11 cellular contexts compared by ENCODE assay signal in the genomic region with DNA sequence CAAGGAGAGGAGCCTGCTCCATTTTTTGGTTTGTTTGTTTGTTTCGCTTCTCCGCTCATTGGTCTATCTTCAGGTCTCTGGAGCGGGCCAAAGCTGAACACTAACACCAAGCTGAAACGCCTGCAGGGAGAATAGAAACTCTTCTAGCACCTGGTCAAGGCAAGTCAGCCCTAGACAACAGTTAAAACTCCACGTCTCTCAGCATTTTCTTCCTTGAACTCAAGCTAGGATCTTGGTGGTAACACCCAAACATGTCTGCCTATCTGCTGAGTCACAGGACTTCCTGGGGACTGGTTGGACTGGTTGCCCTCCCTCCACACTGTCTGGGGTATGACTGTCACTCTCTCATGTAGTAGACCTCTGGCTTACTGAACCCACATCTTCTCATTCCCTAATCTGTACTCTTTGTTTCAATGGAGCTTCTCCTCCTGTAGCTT. TPM values are rescaled to one million over a fixed set of nuclear protein-coding genes. Genes with fewer than 3 reads are reported as not detected.
DNase-seq lines count a peak whose midpoint lies in the region; ATAC-seq, FAIRE-seq and TF ChIP-seq lines count a peak whose summit lies in the region.
"Had no signal": no experiment of that assay in that cellular context is flagged by ENCODE, and none has a peak within 500 bp of the region (broad histone marks: within the 10 kb centered on the region; RNA-seq: fewer than 3 reads in every experiment).

No MANE protein-coding gene starts in this region.

- no peaks in the 10 kb centered on the region for H3K9me3 ChIP-seq in PC-3 (ENCODE audit: low read length)
- H3K9me3 ChIP-seq in esophagus squamous epithelium: no peaks in the 10 kb centered on the region
- no peaks in the 10 kb centered on the region for H3K9me3 ChIP-seq in smooth muscle cell (replicated peaks; ENCODE audit: low read depth)
- no peaks in the 10 kb centered on the region for H3K9me3 ChIP-seq in kidney (ENCODE audit: control insufficient read depth in 1 of 2, low read length in 2 of 2)
- no peaks in the 10 kb centered on the region for H3K9me3 ChIP-seq in A673 (ENCODE audit: low read depth, low read length, poor library complexity, severe bottlenecking)

- H2AFZ ChIP-seq in PC-3 (ENCODE audit: low read length) (peak overlapping the region; percentile 76), smooth muscle cell (ENCODE audit: low read depth) (peak overlapping the region; percentile 78)

- H3K9me3 Mint-ChIP-seq in activated CD8-positive, alpha-beta memory T cell treated with anti-CD3 and anti-CD28 coated beads, Interleukin-2, amount 10 ng/mL, durations not matched to agents 7 days and 5 days (ENCODE audit: low read depth): no peaks in the 10 kb centered on the region

- no peaks in the 10 kb centered on the region for H3F3A ChIP-seq in PC-3 (ENCODE audit: low read length, unreplicated experiment)
- H3F3A ChIP-seq in smooth muscle cell (ENCODE audit: low read depth): peaks cover 8% of the 10 kb centered on the region

- no peak for TF ChIP-seq POLR2A in esophagus squamous epithelium (IDR thresholded peaks at IDR 0.05)

- CTCF ChIA-PET in activated CD8-positive, alpha-beta memory T cell treated with anti-CD3 and anti-CD28 coated beads, Interleukin-2, amount 10 ng/mL, durations not matched to agents 7 days and 5 days (lab: Charles Lee): interaction anchor here (1.0 to 3.8 kb wide), 3 partner anchors 13 to 128 kb away, joined by 3 to 34 read pairs (median 3); no protein-coding TSS in a partner anchor
- CTCF ChIA-PET in PC-3 (lab: Charles Lee) (interaction anchor here (0.8 kb wide), 1 partner anchor 13 kb away, joined by 4 read pairs; no protein-coding TSS in a partner anchor), A673 (lab: Charles Lee) (no interaction called here)

- TF ChIP-seq CTCF in PC-3 (conservative IDR thresholded peaks at IDR 0.05; ENCODE audit: low read depth, low read length) (no peak), esophagus squamous epithelium (IDR thresholded peaks at IDR 0.05) (no peak), smooth muscle cell (IDR thresholded peaks at IDR 0.05; ENCODE audit: borderline replicate concordance, insufficient read depth, poor library complexity, severe bottlenecking) (no peak), kidney (IDR thresholded peaks at IDR 0.05; ENCODE audit: borderline replicate concordance, extremely low read depth, insufficient read depth) (no peak), A673 (conservative IDR thresholded peaks at IDR 0.05; ENCODE audit: low read depth, low read length) (no peak)

- H3K36me3 Mint-ChIP-seq in activated CD8-positive, alpha-beta memory T cell treated with anti-CD3 and anti-CD28 coated beads, Interleukin-2, amount 10 ng/mL, durations not matched to agents 7 days and 5 days: no peaks in the 10 kb centered on the region

- ATAC-seq in activated CD8-positive, alpha-beta memory T cell treated with anti-CD3 and anti-CD28 coated beads, Interleukin-2, amount 10 ng/mL, durations not matched to agents 7 days and 5 days: peak; percentile 76
- peak; percentile 92 for ATAC-seq in PC-3
- no peak for ATAC-seq in HG03095 (IDR thresholded peaks at IDR 0.05; ENCODE audit: unreplicated experiment)

- H3K27me3 Mint-ChIP-seq in activated CD8-positive, alpha-beta memory T cell treated with anti-CD3 and anti-CD28 coated beads, Interleukin-2, amount 10 ng/mL, durations not matched to agents 7 days and 5 days: peaks cover 10% of the 10 kb centered on the region

- BruUV-seq in PC-3 (replicated peaks; lab: Mats Ljungman, UMichigan) (no TSS peak), A673 (replicated peaks; lab: Mats Ljungman, UMichigan) (no TSS peak)

- 51 to 60% methylated on average over 5 of the region's 5 CpGs for WGBS in esophagus squamous epithelium, 2 donors
- 71% methylated on average over 5 of the region's 5 CpGs for WGBS in smooth muscle cell (ENCODE audit: low lambda C conversion rate)

- DNase-seq in activated CD8-positive, alpha-beta memory T cell treated with anti-CD3 and anti-CD28 coated beads, Interleukin-2, amount 10 ng/mL, durations not matched to agents 7 days and 5 days: peak; percentile 52
- no peak for DNase-seq in activated CD8-positive, alpha-beta memory T cell treated with anti-CD3 and anti-CD28 coated beads for 24 hours
- DNase-seq in PC-3: peak; percentile 81
- DNase-seq in esophagus squamous epithelium (lab: John Stamatoyannopoulos, UW): no peak
- DNase-seq in smooth muscle cell (lab: John Stamatoyannopoulos, UW; ENCODE audit: unreplicated experiment): no peak
- DNase-seq in kidney: no peak
- DNase-seq in A673 (ENCODE audit: low spot score): no peak
- DNase-seq: C1 segment of cervical spinal cord had no signal

- POLR2A ChIA-PET in PC-3 (lab: Charles Lee; ENCODE audit: unreplicated experiment) (no interaction called here), A673 (lab: Charles Lee; ENCODE audit: low non-redundant PET) (no interaction called here)

- H3K4me2 ChIP-seq in PC-3 (ENCODE audit: low read length): peak overlapping the region; percentile 70
- peak overlapping the region; percentile 11 for H3K4me2 ChIP-seq in smooth muscle cell

- H3K4me3 ChIP-seq in PC-3 (ENCODE audit: low read length): peak overlapping the region; percentile 26; the same call in 1 of the 2 replicates
- H3K4me3 ChIP-seq in esophagus squamous epithelium: no peak overlapping the region
- H3K4me3 ChIP-seq in smooth muscle cell: no peak overlapping the region
- H3K4me3 ChIP-seq in kidney (ENCODE audit: low read length in 2 of 2): no peak overlapping the region
- H3K4me3 ChIP-seq in A673 (ENCODE audit: low read depth, low read length, poor library complexity, severe bottlenecking): no peak overlapping the region

- H3K4me3 Mint-ChIP-seq in activated CD8-positive, alpha-beta memory T cell treated with anti-CD3 and anti-CD28 coated beads, Interleukin-2, amount 10 ng/mL, durations not matched to agents 7 days and 5 days: no peak overlapping the region
- H3K4me3 Mint-ChIP-seq: IgD-negative memory B cell had no signal

- H3K4me1 ChIP-seq in PC-3 (ENCODE audit: insufficient read depth, low read length) (peaks cover 23% of the 10 kb centered on the region), esophagus squamous epithelium (peaks cover 6 to 20% (median 7%) of the 10 kb centered on the region in 3 donors), smooth muscle cell (ENCODE audit: low read depth) (no peaks in the 10 kb centered on the region), kidney (ENCODE audit: control insufficient read depth in 1 of 2, insufficient read depth in 1 of 2, low read depth in 1 of 2, low read length in 2 of 2) (no peaks in the 10 kb centered on the region), A673 (ENCODE audit: insufficient read depth, low read length, poor library complexity, severe bottlenecking) (peaks cover 8% of the 10 kb centered on the region)

- intact Hi-C loops in PC-3 (cut with micrococcal nuclease) (no loop called here), esophagus squamous epithelium (cut with DNase I) (no loop called here), kidney (cut with DNase I) (no loop called here), A673 (cut with micrococcal nuclease; ENCODE audit: unreplicated experiment) (no loop called here)

- no peaks in the 10 kb centered on the region for H3K27me3 ChIP-seq in PC-3 (ENCODE audit: low read length)
- H3K27me3 ChIP-seq in esophagus squamous epithelium: no peaks in the 10 kb centered on the region
- H3K27me3 ChIP-seq in smooth muscle cell (ENCODE audit: low read depth): no peaks in the 10 kb centered on the region
- no peaks in the 10 kb centered on the region for H3K27me3 ChIP-seq in A673 (replicated peaks; ENCODE audit: insufficient read depth, low read depth, low read length, poor library complexity)

- H3K27ac Mint-ChIP-seq in activated CD8-positive, alpha-beta memory T cell treated with anti-CD3 and anti-CD28 coated beads, Interleukin-2, amount 10 ng/mL, durations not matched to agents 7 days and 5 days: no peak overlapping the region
- H3K27ac Mint-ChIP-seq: IgD-negative memory B cell had no signal

- H4K20me1 ChIP-seq in PC-3 (ENCODE audit: low read length) (no peaks in the 10 kb centered on the region), smooth muscle cell (ENCODE audit: low read depth) (no peaks in the 10 kb centered on the region)

- H3K36me3 ChIP-seq in PC-3 (ENCODE audit: low read depth, low read length) (no peaks in the 10 kb centered on the region), esophagus squamous epithelium (no peaks in the 10 kb centered on the region), smooth muscle cell (ENCODE audit: low read depth) (no peaks in the 10 kb centered on the region), kidney (ENCODE audit: control insufficient read depth in 1 of 2, insufficient read depth in 2 of 2, low read length in 2 of 2) (no peaks in the 10 kb centered on the region), A673 (ENCODE audit: insufficient read depth, low read length, poor library complexity, severe bottlenecking) (no peaks in the 10 kb centered on the region)

- peaks cover 11% of the 10 kb centered on the region for H3K4me1 Mint-ChIP-seq in activated CD8-positive, alpha-beta memory T cell treated with anti-CD3 and anti-CD28 coated beads, Interleukin-2, amount 10 ng/mL, durations not matched to agents 7 days and 5 days

- no peaks in the 10 kb centered on the region for H3K9me2 ChIP-seq in PC-3 (replicated peaks; ENCODE audit: low read length)

- peak overlapping the region; percentile 97 for H3K27ac ChIP-seq in PC-3 (ENCODE audit: low read length)
- peak overlapping the region; percentile 67 to 82 (median 73) for H3K27ac ChIP-seq in esophagus squamous epithelium
- H3K27ac ChIP-seq in smooth muscle cell (ENCODE audit: low read depth): peak overlapping the region; percentile 95
- no peak overlapping the region for H3K27ac ChIP-seq in kidney (ENCODE audit: low read depth in 2 of 2, low read length in 2 of 2)
- no peak overlapping the region for H3K27ac ChIP-seq in A673 (ENCODE audit: low read depth, low read length, poor library complexity, severe bottlenecking)

- H3K79me2 ChIP-seq in PC-3 (ENCODE audit: low read length) (no peaks in the 10 kb centered on the region), smooth muscle cell (ENCODE audit: low read depth) (no peaks in the 10 kb centered on the region)

- no peak for FAIRE-seq in kidney (lab: Jason Lieb, UNC)
- FAIRE-seq: colon had no signal

- H3K9ac ChIP-seq in PC-3 (ENCODE audit: low read length): peak overlapping the region; percentile 75
- H3K9ac ChIP-seq in smooth muscle cell (ENCODE audit: low read depth): peak overlapping the region; percentile 58
- H3K9ac ChIP-seq in kidney (ENCODE audit: low read length in 2 of 2): no peak overlapping the region

RNA-seq across cellular contexts. Expression of a gene that starts 23.9 kb away (rescaled TPM):
- 1 to 10 TPM in 1 of 2 experiments, under 1 TPM in 1; 0.99 to 1.9 TPM for total RNA-seq in activated CD8-positive, alpha-beta memory T cell treated with anti-CD3 and anti-CD28 coated beads, Interleukin-2, amount 10 ng/mL, durations not matched to agents 7 days and 5 days
- total RNA-seq in PC-3 (2014; rRNA removed) (75.1 and 82.5 TPM in 2 replicates), esophagus squamous epithelium (10 to 100 TPM; 33.3 to 69.6 (median 46.3) TPM), smooth muscle cell (144 and 168 TPM in 2 replicates), kidney (68.6 TPM), A673 (2021) (142 and 154 TPM in 2 replicates)
- polyA plus RNA-seq in smooth muscle cell (128 and 151 TPM in 2 replicates), kidney (ENCODE audit: insufficient read depth, low read depth, low replicate concordance) (17.2 TPM)
- polyA plus RNA-seq: IgD-negative memory B cell had no signal

Comparison
In these comparisons a context has a peak if more than half of its experiments do, and no peak if none do; other contexts are left out.
1. DNase-seq: peak in activated CD8-positive, alpha-beta memory T cell treated with anti-CD3 and anti-CD28 coated beads, Interleukin-2, amount 10 ng/mL, durations not matched to agents 7 days and 5 days (single experiment) and PC-3 (single experiment); none in activated CD8-positive, alpha-beta memory T cell treated with anti-CD3 and anti-CD28 coated beads for 24 hours (single experiment), esophagus squamous epithelium (single experiment), smooth muscle cell (single experiment), kidney (single experiment) and A673 (single experiment).
2. H3K27ac ChIP-seq: peak in PC-3 (single experiment), esophagus squamous epithelium (4 of 4) and smooth muscle cell (single experiment); none in kidney (0 of 2) and A673 (single experiment).
3. H3K9ac ChIP-seq: peak in PC-3 (single experiment) and smooth muscle cell (single experiment); none in kidney (0 of 2).
4. RNA of a gene that starts 23.9 kb away (total RNA-seq): 144 to 168 TPM in smooth muscle cell, 142 to 154 TPM in A673, 75.1 to 82.5 TPM in PC-3, 68.6 TPM in kidney (single experiment) and 33.3 to 69.6 TPM in esophagus squamous epithelium; 0.99 to 1.9 TPM in activated CD8-positive, alpha-beta memory T cell treated with anti-CD3 and anti-CD28 coated beads, Interleukin-2, amount 10 ng/mL, durations not matched to agents 7 days and 5 days; every median in the first group is over 10 times any median in the second.